ENCODE assay signal across 31 cellular contexts in the genomic region with DNA sequence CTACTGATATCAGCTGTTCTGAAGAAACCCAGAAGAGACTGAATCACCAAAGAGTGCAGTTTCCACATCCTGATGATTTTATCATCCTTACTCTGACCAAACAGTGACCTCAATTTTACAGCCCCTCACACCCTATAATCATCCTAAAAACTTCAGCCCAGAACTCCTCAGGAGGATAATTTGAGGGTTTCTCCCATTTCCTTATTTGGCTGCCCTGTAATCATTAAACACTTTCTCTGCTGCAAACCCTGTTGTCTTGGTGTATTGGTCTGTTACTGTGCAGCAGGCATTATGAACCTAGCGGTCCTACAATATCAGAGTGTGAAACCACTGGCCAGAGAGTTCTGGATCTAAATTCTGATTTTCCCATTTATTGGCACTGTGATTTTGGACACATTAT.
"Had no signal": no experiment of that assay in that cellular context is flagged by ENCODE, and none has a peak within 500 bp of the region (broad histone marks: within the 10 kb centered on the region; RNA-seq: fewer than 3 reads in every experiment).

No MANE protein-coding gene starts in this region.

- H3K4me3 ChIP-seq: adrenal gland, ascending aorta, cardiac muscle cell had no signal

- DNase-seq: activated B cell treated with CpG ODN at 0.5 μM for 24 hours; activated CD4-positive, alpha-beta memory T cell treated with anti-CD3 and anti-CD28 coated beads for 36 hours; activated CD4-positive, alpha-beta T cell treated with anti-CD3 and anti-CD28 coated beads for 4 hours; activated CD4-positive, alpha-beta T cell treated with anti-CD3 and anti-CD28 coated beads, Interleukin-2, amount 10 ng/mL, durations not matched to agents 24 days and 14 days; activated CD4-positive, alpha-beta T cell treated with anti-CD3 and anti-CD28 coated beads, Interleukin-2, amount 50 U/mL, for 1 hour; activated CD4-positive, alpha-beta T cell treated with anti-CD3 and anti-CD28 coated beads, Interleukin-2, amount 50 U/mL, for 4 hours; activated CD4-positive, CD25-positive, alpha-beta regulatory T cell treated with anti-CD3 and anti-CD28 coated beads, Interleukin-2, amount 50 U/mL, for 72 hours; activated CD8-positive, alpha-beta memory T cell treated with anti-CD3 and anti-CD28 coated beads, Interleukin-2, amount 50 U/mL, for 4 hours; activated CD8-positive, alpha-beta T cell treated with anti-CD3 and anti-CD28 coated beads for 36 hours; activated effector memory CD4-positive, alpha-beta T cell treated with anti-CD3 and anti-CD28 coated beads, Interleukin-2, amount 50 U/mL, for 16 hours; activated gamma-delta T cell treated with Interleukin-2 at 50 U/mL for 16 hours; activated naive CD4-positive, alpha-beta T cell; activated naive CD4-positive, alpha-beta T cell treated with anti-CD3 and anti-CD28 coated beads for 36 hours; activated naive CD4-positive, alpha-beta T cell treated with anti-CD3 and anti-CD28 coated beads, Interleukin-2, amount 50 U/mL, for 16 hours; activated naive CD8-positive, alpha-beta T cell treated with anti-CD3 and anti-CD28 coated beads for 36 hours; activated T-cell treated with anti-CD3 and anti-CD28 coated beads for 4 hours; activated T-cell treated with anti-CD3 and anti-CD28 coated beads, Interleukin-2, amount 50 U/mL, for 1 hour; activated T-cell treated with anti-CD3 and anti-CD28 coated beads, Interleukin-2, amount 50 U/mL, for 4 hours; activated T-cell treated with anti-CD3 and anti-CD28 coated beads, Interleukin-2, amount 50 U/mL, for 72 hours; adrenal gland; amygdala; anterior cingulate cortex; caudate nucleus; cerebellar nuclear complex; T-helper 2 cell; T-helper 9 cell had no signal

- H3K27ac ChIP-seq: adrenal gland, ascending aorta, cardiac muscle cell, VCaP had no signal

- ATAC-seq: activated CD8-positive, alpha-beta T cell treated with anti-CD3 and anti-CD28 coated beads for 36 hours; activated naive CD4-positive, alpha-beta T cell treated with anti-CD3 and anti-CD28 coated beads, Interleukin-2, amount 50 U/mL, for 72 hours; activated T-cell treated with anti-CD3 and anti-CD28 coated beads, Interleukin-2, amount 50 U/mL, for 4 hours; activated T-cell treated with anti-CD3 and anti-CD28 coated beads, Interleukin-2, amount 50 U/mL, for 72 hours; activated T-helper 17 cell treated with anti-CD3 and anti-CD28 coated beads, Interleukin-2, amount 50 U/mL, for 72 hours had no signal

- H3K27me3 ChIP-seq: adrenal gland, ascending aorta, cardiac muscle cell had no signal

- H3K9me3 ChIP-seq: adrenal gland had no signal

- H3K36me3 ChIP-seq: adrenal gland, ascending aorta, cardiac muscle cell had no signal

- H3K4me1 ChIP-seq: adrenal gland, ascending aorta had no signal
